ENCODE assay signal across 8 cellular contexts in genomic region chr17:4499431-4500187, GRCh38. TPM values are rescaled to one million over a fixed set of nuclear protein-coding genes. Genes with fewer than 3 reads are reported as not detected.
DNase-seq lines count a peak whose midpoint lies in the region; ATAC-seq lines count a peak whose summit lies in the region.

No MANE protein-coding gene starts in this region.

- H3K79me1 ChIP-seq in mesendoderm (ENCODE audit: low read length), result no peaks in the 10 kb centered on the region

- H3K4me3 ChIP-seq in iPS-20b (ENCODE audit: low read length) (peak overlapping the region; percentile 65), skeletal muscle tissue (ENCODE audit: low read length in 3 of 3) (peak overlapping the region; percentile 33 to 69 (median 69)), mesendoderm (ENCODE audit: low read length) (no peak overlapping the region)

- H3K4ac ChIP-seq in mesendoderm (ENCODE audit: low read depth, low read length), result no peak overlapping the region

- H3K9me3 ChIP-seq in iPS-20b (ENCODE audit: insufficient read depth, low read depth, low read length) (no peaks in the 10 kb centered on the region), skeletal muscle tissue (ENCODE audit: control insufficient read depth in 3 of 3, low read length in 3 of 3) (no peaks in the 10 kb centered on the region)

- H4K5ac ChIP-seq in mesendoderm (ENCODE audit: low read length), result no peak overlapping the region

- ATAC-seq in HG03520 (IDR thresholded peaks at IDR 0.05; ENCODE audit: unreplicated experiment) (no peak), GM21619 (IDR thresholded peaks at IDR 0.05; ENCODE audit: unreplicated experiment) (no peak)

- H4K8ac ChIP-seq in mesendoderm (ENCODE audit: low read depth, low read length), result no peak overlapping the region

- no peaks in the 10 kb centered on the region for H3K36me3 ChIP-seq in iPS-20b (ENCODE audit: insufficient read depth, low read depth, low read length)
- H3K36me3 ChIP-seq in skeletal muscle tissue (ENCODE audit: control insufficient read depth in 3 of 3, insufficient read depth in 3 of 3, low read length in 3 of 3), result no peaks in the 10 kb centered on the region
- H3K36me3 ChIP-seq in mesendoderm (ENCODE audit: control insufficient read depth, insufficient read depth, low read length), result no peaks in the 10 kb centered on the region

- H2AK5ac ChIP-seq in mesendoderm (ENCODE audit: low read length), result no peak overlapping the region

- H2BK15ac ChIP-seq in mesendoderm (replicated peaks; ENCODE audit: low read depth), result no peak overlapping the region

- H3K79me2 ChIP-seq in mesendoderm (ENCODE audit: control insufficient read depth, insufficient read depth, low read length), result no peaks in the 10 kb centered on the region

- peaks cover 61% of the 10 kb centered on the region for H3K27me3 ChIP-seq in iPS-20b (ENCODE audit: insufficient read depth, low read length)
- peaks cover 40 to 50% (median 44%) of the 10 kb centered on the region in 3 donors for H3K27me3 ChIP-seq in skeletal muscle tissue (ENCODE audit: control insufficient read depth in 3 of 3, insufficient read depth in 3 of 3, low read length in 3 of 3)
- H3K27me3 ChIP-seq in mesendoderm (ENCODE audit: insufficient read depth, low read length, poor library complexity), result peaks cover 13% of the 10 kb centered on the region

- no CpG with 5 or more reads among the region's 53 CpGs for WGBS in mesendoderm (ENCODE audit: extremely low coverage, insufficient coverage, low lambda C conversion rate)

- H3K9ac ChIP-seq in iPS-20b (ENCODE audit: low read depth, low read length) (no peak overlapping the region), skeletal muscle tissue (ENCODE audit: low read depth in 1 of 3, low read length in 3 of 3) (peak overlapping the region; percentile 32 to 68 (median 60)), mesendoderm (ENCODE audit: low read length) (no peak overlapping the region)

- H3K4me1 ChIP-seq in iPS-20b (ENCODE audit: insufficient read depth, low read length) (peaks cover 2% of the 10 kb centered on the region; the same call in 1 of the 2 replicates), skeletal muscle tissue (ENCODE audit: control insufficient read depth in 3 of 3, insufficient read depth in 3 of 3, low read length in 3 of 3) (peaks cover 19 to 44% (median 32%) of the 10 kb centered on the region in 3 donors), mesendoderm (ENCODE audit: control insufficient read depth, low read depth, low read length) (no peaks in the 10 kb centered on the region)

- DNase-seq in ACHN (peak; percentile 50), HT-29 (ENCODE audit: low spot score) (peak; percentile 25), mesendoderm (no peak)
- DNase-seq in activated naive CD4-positive, alpha-beta T cell treated with anti-CD3 and anti-CD28 coated beads, Interleukin-2, amount 50 U/mL, for 16 hours, result peak; percentile 45

- H3K4me2 ChIP-seq in mesendoderm (ENCODE audit: low read length), result no peak overlapping the region

- H3K18ac ChIP-seq in mesendoderm (ENCODE audit: low read length), result no peak overlapping the region

- in situ Hi-C loops in ACHN (cut with HindIII; ENCODE audit: low pct_ligation_motif_present, low pct_unique_long_range_greater_than_20kb, low sequenced_read_pairs), result loop anchor here (5.0 kb wide), 1 partner anchor 77 kb away; no protein-coding TSS in a partner anchor

- no peak overlapping the region for H2BK5ac ChIP-seq in mesendoderm (ENCODE audit: low read length)

- H3K56ac ChIP-seq in mesendoderm (ENCODE audit: low read length), result no peak overlapping the region

- no peak overlapping the region for H3K23ac ChIP-seq in mesendoderm (ENCODE audit: low read length)

- H3K27ac ChIP-seq in iPS-20b (ENCODE audit: low read length), result no peak overlapping the region
- peak overlapping the region; percentile 39 for H3K27ac ChIP-seq in skeletal muscle tissue (ENCODE audit: low read depth, low read length)
- H3K27ac ChIP-seq in mesendoderm (ENCODE audit: low read depth, low read length), result no peak overlapping the region

- H2BK120ac ChIP-seq in mesendoderm (ENCODE audit: low read depth, low read length), result no peak overlapping the region

RNA-seq across cellular contexts. Expression of gene SPNS2, which starts 0.9 kb away (rescaled TPM):
- 172 and 193 TPM in 2 replicates for total RNA-seq in HT-29 (2014; rRNA removed; shearing (Covaris generic))
- 2.6 TPM for total RNA-seq in skeletal muscle tissue
- 0.24 TPM for polyA plus RNA-seq in mesendoderm (2013, experiment 1 of 2)
- polyA plus RNA-seq in mesendoderm (2013, experiment 2 of 2), result 0.15 TPM

RNA-seq across cellular contexts. Expression of gene MYBBP1A, which starts 55.6 kb away (rescaled TPM):
- 136 and 177 TPM in 2 replicates for total RNA-seq in HT-29 (2014; rRNA removed; shearing (Covaris generic))
- 30.3 TPM for total RNA-seq in skeletal muscle tissue
- 74.9 TPM for polyA plus RNA-seq in mesendoderm (2013, experiment 1 of 2)
- 78.6 TPM for polyA plus RNA-seq in mesendoderm (2013, experiment 2 of 2)

Comparison
In these comparisons a context has a peak if more than half of its experiments do, and no peak if none do; other contexts are left out.
1. H3K9ac ChIP-seq: peak in skeletal muscle tissue (3 of 3); none in iPS-20b (single experiment) and mesendoderm (single experiment).
2. RNA of gene SPNS2, which starts 0.9 kb away (total RNA-seq): 172 to 193 TPM in HT-29; 2.6 TPM in skeletal muscle tissue (single experiment); every median in the first group is over 10 times any median in the second.